8 cellular contexts compared by ENCODE assay signal in genomic region chr18:76619342-76620315, GRCh38.
DNase-seq lines count a peak whose midpoint lies in the region; ATAC-seq, FAIRE-seq and TF ChIP-seq lines count a peak whose summit lies in the region.

No MANE protein-coding gene starts in this region.

- peak; percentile 6 for ATAC-seq in GM21825 (IDR thresholded peaks at IDR 0.05; ENCODE audit: unreplicated experiment)
- ATAC-seq in upper lobe of left lung (ENCODE audit: low FRiP score in 2 of 2): peak; percentile 71 to 76
- no peak for ATAC-seq in HG03432 (IDR thresholded peaks at IDR 0.05; ENCODE audit: unreplicated experiment)

- H3K36me3 ChIP-seq in mucosa of rectum (ENCODE audit: control insufficient read depth in 2 of 2, insufficient read depth in 2 of 2, low read length in 2 of 2) (no peaks in the 10 kb centered on the region), upper lobe of left lung (no peaks in the 10 kb centered on the region)

- H3K9me3 ChIP-seq in mucosa of rectum (ENCODE audit: control insufficient read depth in 2 of 2, low read length in 2 of 2) (no peaks in the 10 kb centered on the region), upper lobe of left lung (no peaks in the 10 kb centered on the region)

- peak overlapping the region; percentile 5 to 32 for H3K27ac ChIP-seq in mucosa of rectum (ENCODE audit: low read depth in 2 of 2, low read length in 2 of 2)
- H3K27ac ChIP-seq in upper lobe of left lung: peak overlapping the region; percentile 37 to 86 (median 64)

- TF ChIP-seq EP300 in upper lobe of left lung (IDR thresholded peaks at IDR 0.05): no peak

- TF ChIP-seq POLR2A in upper lobe of left lung (IDR thresholded peaks at IDR 0.05): peak in 1 of 4 donors; percentile 43
- TF ChIP-seq POLR2A in GM12891 (IDR thresholded peaks at IDR 0.05; ENCODE audit: low read depth, low read length): no peak

- H3K27me3 ChIP-seq in mucosa of rectum (ENCODE audit: control insufficient read depth in 2 of 2, insufficient read depth in 2 of 2, low read length in 2 of 2): peaks cover 0 to 6% of the 10 kb centered on the region in 2 donors
- no peaks in the 10 kb centered on the region for H3K27me3 ChIP-seq in upper lobe of left lung

- WGBS in upper lobe of left lung, 2 donors: 36 to 50% methylated on average over 19 to 36 of the region's 38 CpGs

- peaks cover 5 to 13% of the 10 kb centered on the region in 2 donors for H3K4me1 ChIP-seq in mucosa of rectum (ENCODE audit: control insufficient read depth in 2 of 2, insufficient read depth in 2 of 2, low read length in 2 of 2)
- peaks cover 18 to 38% (median 25%) of the 10 kb centered on the region in 4 donors for H3K4me1 ChIP-seq in upper lobe of left lung

- FAIRE-seq in GM12891 (lab: Jason Lieb, UNC): no peak

- peak; percentile 19 for DNase-seq in AG08395 (ENCODE audit: low spot score)
- DNase-seq in NCI-H526 (lab: John Stamatoyannopoulos, UW): peak; percentile 46 to 64
- peak; percentile 95 for DNase-seq in epithelial cell of esophagus (ENCODE audit: low read depth)
- DNase-seq in upper lobe of left lung: peak; percentile 75 to 76
- DNase-seq in GM12891 (ENCODE audit: insufficient read length, low spot score): no peak

- H3K9ac ChIP-seq in mucosa of rectum (ENCODE audit: low read depth in 1 of 2, low read length in 2 of 2): no peak overlapping the region

- TF ChIP-seq CTCF in epithelial cell of esophagus (IDR thresholded peaks at IDR 0.05; ENCODE audit: insufficient read depth, low read depth, low read length, missing control alignments) (no peak), upper lobe of left lung (IDR thresholded peaks at IDR 0.05) (no peak)

- H3K4me3 ChIP-seq in epithelial cell of esophagus (ENCODE audit: low read length) (peak overlapping the region; percentile 8), mucosa of rectum (ENCODE audit: low read length in 2 of 2) (peak overlapping the region in 1 of 2 donors; percentile 15), upper lobe of left lung (peak overlapping the region; percentile 8 to 42 (median 36))

TF ChIP-seq in GM12891, 5 proteins besides CTCF, POLR2A, EP300 and RAD21:
- no peak for TF ChIP-seq TAF1 (IDR thresholded peaks at IDR 0.05; ENCODE audit: low read depth, low read length)
- TF ChIP-seq POLR2AphosphoS5 (IDR thresholded peaks at IDR 0.05; ENCODE audit: low read depth, low read length): no peak
- TF ChIP-seq POU2F2 (IDR thresholded peaks at IDR 0.05; ENCODE audit: low read depth, low read length): no peak
- no peak for TF ChIP-seq PAX5 (IDR thresholded peaks at IDR 0.05; ENCODE audit: insufficient read depth, low read length, severe bottlenecking)
- TF ChIP-seq SPI1 (IDR thresholded peaks at IDR 0.05; ENCODE audit: low read depth, low read length): no peak
TF ChIP-seq in GM12891: peak in this region for 0.
